Comparison of ENCODE assay signal across 21 cellular contexts in genomic region chr1:31084782-31085569, GRCh38. TPM values are rescaled to one million over a fixed set of nuclear protein-coding genes. Genes with fewer than 3 reads are reported as not detected.
A peak's percentile ranks its signal among the peaks of the same experiment; 100 is the strongest.
DNase-seq lines count a peak whose midpoint lies in the region; ATAC-seq and TF ChIP-seq lines count a peak whose summit lies in the region.
"Had no signal": no experiment of that assay in that cellular context is flagged by ENCODE, and none has a peak within 500 bp of the region (broad histone marks: within the 10 kb centered on the region; RNA-seq: fewer than 3 reads in every experiment).

No MANE protein-coding gene starts in this region.

- no peak for TF ChIP-seq POLR2A in erythroblast (IDR thresholded peaks at IDR 0.05; ENCODE audit: low read length)

- H3K9me3 ChIP-seq in osteoblast (ENCODE audit: low read depth, low read length): no peaks in the 10 kb centered on the region
- no peaks in the 10 kb centered on the region for H3K9me3 ChIP-seq in trophoblast cell (ENCODE audit: insufficient read depth, low read depth, low read length)
- no peaks in the 10 kb centered on the region for H3K9me3 ChIP-seq in left ventricle myocardium inferior (replicated peaks)
- H3K9me3 ChIP-seq: BE2C, HAP-1 had no signal

- no peak overlapping the region for H3K9ac ChIP-seq in trophoblast cell (ENCODE audit: low read length)
- H3K9ac ChIP-seq: GM23248 had no signal

- WGBS in trophoblast cell (ENCODE audit: extremely low coverage, insufficient coverage, insufficient read length): no CpG with 5 or more reads among the region's 16 CpGs

- H3K27ac ChIP-seq in osteoblast (ENCODE audit: low read depth, low read length) (no peak overlapping the region), trophoblast cell (ENCODE audit: low read depth, low read length) (no peak overlapping the region), left ventricle myocardium inferior (replicated peaks) (no peak overlapping the region)
- H3K27ac ChIP-seq: GM23248 had no signal

- TF ChIP-seq CTCF in osteoblast (IDR thresholded peaks at IDR 0.05; ENCODE audit: extremely low read depth, low read depth, low read length): no peak
- no peak for TF ChIP-seq CTCF in left ventricle myocardium inferior (IDR thresholded peaks at IDR 0.05; ENCODE audit: borderline replicate concordance)

- H3K27me3 ChIP-seq in osteoblast (ENCODE audit: insufficient read depth, low read length): no peaks in the 10 kb centered on the region
- no peaks in the 10 kb centered on the region for H3K27me3 ChIP-seq in trophoblast cell (ENCODE audit: insufficient read depth, low read length)
- no peaks in the 10 kb centered on the region for H3K27me3 ChIP-seq in left ventricle myocardium inferior (ENCODE audit: low read depth)
- H3K27me3 ChIP-seq: BE2C had no signal

- no peak overlapping the region for H2BK5ac ChIP-seq in trophoblast cell (ENCODE audit: low read depth, low read length, poor library complexity)

- no peak overlapping the region for H3K4ac ChIP-seq in trophoblast cell (ENCODE audit: low read depth, low read length)

- no peak overlapping the region for H2AK5ac ChIP-seq in trophoblast cell (ENCODE audit: low read length)

- no peak overlapping the region for H3K18ac ChIP-seq in trophoblast cell (ENCODE audit: low read length)

- H4K91ac ChIP-seq in trophoblast cell (ENCODE audit: low read depth, low read length): no peak overlapping the region

- intact Hi-C loops in left ventricle myocardium inferior (cut with micrococcal nuclease): no loop called here

- no peak overlapping the region for H3K14ac ChIP-seq in trophoblast cell (ENCODE audit: low read length)

- H3K23ac ChIP-seq in trophoblast cell (ENCODE audit: low read length): no peak overlapping the region

- H3K79me2 ChIP-seq in osteoblast (ENCODE audit: insufficient read depth, low read length) (no peaks in the 10 kb centered on the region), trophoblast cell (ENCODE audit: control insufficient read depth, insufficient read depth, low read length, poor library complexity) (no peaks in the 10 kb centered on the region)

- H2AFZ ChIP-seq in osteoblast (ENCODE audit: low read length) (no peak overlapping the region), trophoblast cell (ENCODE audit: insufficient read depth, low read length, poor library complexity) (no peak overlapping the region)
- H2AFZ ChIP-seq: GM23248 had no signal

- H3K4me1 ChIP-seq in osteoblast (ENCODE audit: insufficient read depth, low read length) (no peaks in the 10 kb centered on the region), trophoblast cell (ENCODE audit: control insufficient read depth in 1 of 2, insufficient read depth in 2 of 2, low read length in 2 of 2) (no peaks in the 10 kb centered on the region), left ventricle myocardium inferior (no peaks in the 10 kb centered on the region)
- H3K4me1 ChIP-seq: BE2C had no signal

- H4K12ac ChIP-seq in trophoblast cell (ENCODE audit: low read depth, low read length): no peak overlapping the region

- no peaks in the 10 kb centered on the region for H4K20me1 ChIP-seq in osteoblast (ENCODE audit: insufficient read depth, low read length)

- H3K79me1 ChIP-seq in trophoblast cell (ENCODE audit: low read length): no peaks in the 10 kb centered on the region

- DNase-seq in Jurkat, Clone E6-1 (ENCODE audit: low read depth, low spot score): peak; percentile 44
- DNase-seq in SK-N-DZ (ENCODE audit: low spot score) (peak; percentile 29), erythroblast (lab: John Stamatoyannopoulos, UW) (peak; percentile 9 to 50), osteoblast (ENCODE audit: insufficient read length, low spot score, missing footprints) (peak; percentile 10), trophoblast cell (no peak), NCI-H1417 (lab: John Stamatoyannopoulos, UW) (no peak), left ventricle myocardium inferior (no peak)
- DNase-seq: ACHN; BE2C; C1 segment of cervical spinal cord; CD4-positive, CD25-positive, alpha-beta regulatory T cell; CD8-positive, alpha-beta memory T cell; COR-L47; DMS 273 treated with DMSO at 0.1 percent for 48 hours; DMS53; DND-41; EL; GM23248; IMR-90 had no signal

- no peaks in the 10 kb centered on the region for H3K36me3 ChIP-seq in osteoblast (ENCODE audit: insufficient read depth, low read length)
- no peaks in the 10 kb centered on the region for H3K36me3 ChIP-seq in trophoblast cell (ENCODE audit: control insufficient read depth in 1 of 2, insufficient read depth in 2 of 2, low read length in 2 of 2)
- no peaks in the 10 kb centered on the region for H3K36me3 ChIP-seq in left ventricle myocardium inferior
- H3K36me3 ChIP-seq: BE2C, HAP-1 had no signal

- H4K8ac ChIP-seq in trophoblast cell (ENCODE audit: low read depth, low read length): no peak overlapping the region

- ATAC-seq in HG03378 (IDR thresholded peaks at IDR 0.05; ENCODE audit: unreplicated experiment): no peak

- H3K4me2 ChIP-seq in osteoblast (ENCODE audit: insufficient read depth, low read length): no peak overlapping the region
- no peak overlapping the region for H3K4me2 ChIP-seq in trophoblast cell (ENCODE audit: low read length)

- no peak overlapping the region for H3K4me3 ChIP-seq in Jurkat, Clone E6-1 (ENCODE audit: low read length)
- H3K4me3 ChIP-seq in osteoblast (ENCODE audit: insufficient read depth, low read length) (no peak overlapping the region), trophoblast cell (ENCODE audit: low read depth, low read length) (no peak overlapping the region), left ventricle myocardium inferior (no peak overlapping the region)
- H3K4me3 ChIP-seq: GM23248, HAP-1 had no signal

- H2BK12ac ChIP-seq in trophoblast cell (ENCODE audit: low read length): no peak overlapping the region

- no peak overlapping the region for H2BK120ac ChIP-seq in trophoblast cell (ENCODE audit: insufficient read depth, low read length, poor library complexity)

RNA-seq across cellular contexts. Expression of gene PUM1, which starts 19.5 kb away (rescaled TPM):
- polyA plus RNA-seq in Jurkat, Clone E6-1 (2012; ENCODE audit: insufficient read depth, insufficient read length): 55.6 TPM
- 35.0 and 41.7 TPM in 2 replicates for polyA plus RNA-seq in SK-N-DZ (2014; cell fraction: cytosol; rRNA removed)
- 37.7 and 70.0 TPM in 2 replicates for polyA plus RNA-seq in SK-N-DZ (2014; cell fraction: nucleus; rRNA removed)
- 68.8 and 69.5 TPM in 2 replicates for total RNA-seq in osteoblast
- 74.9 and 83.2 TPM in 2 replicates for polyA plus RNA-seq in trophoblast cell (2013)
- 80.1 TPM for total RNA-seq in left ventricle myocardium inferior

Comparison
In these comparisons a context has a peak if more than half of its experiments do, and no peak if none do; other contexts are left out.
1. DNase-seq: peak in Jurkat, Clone E6-1 (single experiment), SK-N-DZ (single experiment), erythroblast (2 of 2) and osteoblast (single experiment); none in trophoblast cell (0 of 2), NCI-H1417 (0 of 3) and left ventricle myocardium inferior (single experiment).